In genomic region chr22:29949872-29950271, GRCh38 we compare ENCODE assay signal across 34 cellular contexts.
"Had no signal": no experiment of that assay in that cellular context is flagged by ENCODE, and none has a peak within 500 bp of the region (broad histone marks: within the 10 kb centered on the region; RNA-seq: fewer than 3 reads in every experiment).

No MANE protein-coding gene starts in this region.

- H3K9me3 Mint-ChIP-seq: activated CD4-positive, alpha-beta T cell treated with anti-CD3 and anti-CD28 coated beads, Interleukin-2, amount 10 ng/mL, durations not matched to agents 24 days and 14 days; activated CD8-positive, alpha-beta T cell treated with anti-CD3 and anti-CD28 coated beads for 36 hours; activated naive CD4-positive, alpha-beta T cell treated with anti-CD3 and anti-CD28 coated beads, Interleukin-2, amount 50 U/mL, for 24 hours; activated naive CD8-positive, alpha-beta T cell treated with anti-CD3 and anti-CD28 coated beads, Interleukin-2, amount 10 ng/mL, durations not matched to agents 7 days and 5 days; activated T-cell treated with anti-CD3 and anti-CD28 coated beads, Interleukin-2, amount 50 U/mL, for 24 hours; activated T-helper 2 cell treated with anti-CD3 and anti-CD28 coated beads, Interferon-gamma antibody, Interleukin-2, Interleukin-4, amounts not matched to agents 10 μg/mL and 5 μg/mL and 100 μg/mL, durations not matched to agents 14 hours and 24 hours and 36 hours; T-helper 1 cell treated with Interleukin-12 subunit alpha and Interleukin-12 subunit beta and Interleukin-4 antibody, amounts not matched to agents 30 μg/mL and 1 μg/mL, for 36 hours; T-helper 2 cell treated with Interferon-gamma antibody and Interleukin-4, amounts not matched to agents 5 μg/mL and 100 μg/mL, for 36 hours had no signal

- FAIRE-seq: TTC549 had no signal

- ATAC-seq: activated CD8-positive, alpha-beta T cell treated with anti-CD3 and anti-CD28 coated beads for 36 hours; body of pancreas; Panc1 had no signal

- H3K36me3 Mint-ChIP-seq: activated naive CD8-positive, alpha-beta T cell treated with anti-CD3 and anti-CD28 coated beads, Interleukin-2, amount 10 ng/mL, durations not matched to agents 7 days and 5 days had no signal

- H3K36me3 ChIP-seq: ascending aorta, breast epithelium, MG63, SJCRH30 had no signal

- H3K27ac Mint-ChIP-seq: activated CD4-positive, alpha-beta T cell treated with anti-CD3 and anti-CD28 coated beads, Interleukin-2, amount 10 ng/mL, durations not matched to agents 24 days and 14 days; activated CD8-positive, alpha-beta T cell treated with anti-CD3 and anti-CD28 coated beads for 36 hours; activated naive CD4-positive, alpha-beta T cell treated with anti-CD3 and anti-CD28 coated beads, Interleukin-2, amount 50 U/mL, for 24 hours; activated naive CD8-positive, alpha-beta T cell treated with anti-CD3 and anti-CD28 coated beads, Interleukin-2, amount 10 ng/mL, durations not matched to agents 7 days and 5 days; activated T-cell treated with anti-CD3 and anti-CD28 coated beads, Interleukin-2, amount 50 U/mL, for 24 hours; activated T-helper 2 cell treated with anti-CD3 and anti-CD28 coated beads, Interferon-gamma antibody, Interleukin-2, Interleukin-4, amounts not matched to agents 10 μg/mL and 5 μg/mL and 100 μg/mL, durations not matched to agents 14 hours and 24 hours and 36 hours; T-helper 1 cell treated with Interleukin-12 subunit alpha and Interleukin-12 subunit beta and Interleukin-4 antibody, amounts not matched to agents 30 μg/mL and 1 μg/mL, for 36 hours; T-helper 2 cell treated with Interferon-gamma antibody and Interleukin-4, amounts not matched to agents 5 μg/mL and 100 μg/mL, for 36 hours had no signal

- H3K27ac ChIP-seq: ascending aorta, breast epithelium, SJCRH30, SK-N-MC had no signal

- H3K9me3 ChIP-seq: ascending aorta, body of pancreas, breast epithelium, MG63, SJCRH30 had no signal

- H3K27me3 Mint-ChIP-seq: activated CD8-positive, alpha-beta T cell treated with anti-CD3 and anti-CD28 coated beads for 36 hours; activated naive CD4-positive, alpha-beta T cell treated with anti-CD3 and anti-CD28 coated beads, Interleukin-2, amount 50 U/mL, for 24 hours; activated T-cell treated with anti-CD3 and anti-CD28 coated beads, Interleukin-2, amount 50 U/mL, for 24 hours had no signal

- H3K4me1 Mint-ChIP-seq: activated CD4-positive, alpha-beta T cell treated with anti-CD3 and anti-CD28 coated beads, Interleukin-2, amount 10 ng/mL, durations not matched to agents 24 days and 14 days had no signal

- DNase-seq: activated CD4-positive, alpha-beta T cell treated with anti-CD3 and anti-CD28 coated beads, Interleukin-2, amount 10 ng/mL, durations not matched to agents 24 days and 14 days; activated CD4-positive, alpha-beta T cell treated with anti-CD3 and anti-CD28 coated beads, Interleukin-2, amount 50 U/mL, for 4 hours; activated CD8-positive, alpha-beta T cell treated with anti-CD3 and anti-CD28 coated beads for 36 hours; activated gamma-delta T cell; activated naive CD4-positive, alpha-beta T cell treated with Interleukin-2 at 50 U/mL for 16 hours; activated naive CD8-positive, alpha-beta T cell treated with anti-CD3 and anti-CD28 coated beads, Interleukin-2, amount 10 ng/mL, durations not matched to agents 7 days and 5 days; activated T-cell treated with anti-CD3 and anti-CD28 coated beads, Interleukin-2, amount 50 U/mL, for 24 hours; amygdala; body of pancreas; Kasumi-1; KG1; MG63; NCI-H1048; NCI-H1105 treated with DMSO at 0.1 percent for 48 hours; NCI-H1436; NCI-H1694; NCI-H1930; NCI-H2081 treated with DMSO at 0.1 percent for 48 hours; NCI-H226; NCI-H446 treated with DMSO at 0.1 percent for 48 hours; NCI-H524; NCI-H69; NCI-H82; SHP77; SJCRH30 had no signal

- H3K4me3 ChIP-seq: ascending aorta, body of pancreas, breast epithelium, MG63, SJCRH30, SK-N-MC had no signal

- H3K27me3 ChIP-seq: ascending aorta, body of pancreas, breast epithelium, MG63, SJCRH30 had no signal

- H3K4me3 Mint-ChIP-seq: activated CD4-positive, alpha-beta T cell treated with anti-CD3 and anti-CD28 coated beads, Interleukin-2, amount 10 ng/mL, durations not matched to agents 24 days and 14 days; activated CD8-positive, alpha-beta T cell treated with anti-CD3 and anti-CD28 coated beads for 36 hours; activated naive CD4-positive, alpha-beta T cell treated with anti-CD3 and anti-CD28 coated beads, Interleukin-2, amount 50 U/mL, for 24 hours; activated naive CD8-positive, alpha-beta T cell treated with anti-CD3 and anti-CD28 coated beads, Interleukin-2, amount 10 ng/mL, durations not matched to agents 7 days and 5 days; activated T-cell treated with anti-CD3 and anti-CD28 coated beads, Interleukin-2, amount 50 U/mL, for 24 hours; T-helper 1 cell treated with Interleukin-12 subunit alpha and Interleukin-12 subunit beta and Interleukin-4 antibody, amounts not matched to agents 30 μg/mL and 1 μg/mL, for 36 hours; T-helper 2 cell treated with Interferon-gamma antibody and Interleukin-4, amounts not matched to agents 5 μg/mL and 100 μg/mL, for 36 hours had no signal
